In the genomic region with DNA sequence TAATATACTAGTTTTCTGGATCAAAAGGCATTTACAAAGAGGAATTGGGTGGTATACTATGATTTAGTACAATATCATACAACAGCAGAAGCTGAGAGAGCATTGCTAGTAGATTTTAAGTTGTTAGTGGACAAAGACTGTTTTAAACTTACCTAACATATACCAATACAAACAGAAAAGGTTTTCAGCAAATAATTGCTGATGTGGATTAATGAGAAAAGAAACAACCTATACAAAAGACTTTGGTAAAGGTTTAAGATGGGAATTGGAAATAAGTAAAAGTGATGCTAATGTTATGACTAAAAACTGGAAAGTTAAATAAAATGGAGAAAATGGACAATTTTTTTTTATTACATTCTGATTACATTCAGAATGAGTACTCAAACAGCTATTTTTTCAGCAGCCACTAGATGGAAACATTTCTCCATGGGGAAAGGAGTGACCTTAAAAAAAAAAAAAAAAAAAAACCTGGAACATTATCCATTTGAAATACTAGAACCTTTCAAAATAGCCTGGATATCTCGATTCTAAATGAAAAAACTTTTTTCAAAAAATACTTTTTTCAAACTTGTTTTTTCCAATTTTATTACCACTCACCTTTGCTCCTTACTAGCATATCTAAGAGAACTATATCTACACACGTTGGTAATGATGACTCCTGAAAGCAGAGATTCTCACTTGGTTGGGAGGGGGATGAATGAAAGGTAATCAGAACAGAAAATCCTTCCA, we compare ENCODE assay signal across 8 cellular contexts. TPM values are rescaled to one million over a fixed set of nuclear protein-coding genes. Genes with fewer than 3 reads are reported as not detected.
DNase-seq lines count a peak whose midpoint lies in the region; ATAC-seq lines count a peak whose summit lies in the region.

No MANE protein-coding gene starts in this region.

- DNase-seq in A172 (ENCODE audit: low spot score) (peak; percentile 39), GM04504 (ENCODE audit: low read depth) (peak; percentile 10), NCI-H2171 (lab: John Stamatoyannopoulos, UW) (peak; percentile 56), cerebellum (ENCODE audit: low spot score) (peak; percentile 20), myocyte (ENCODE audit: low read depth) (peak; percentile 57)
- no peak for DNase-seq in activated naive CD4-positive, alpha-beta T cell (lab: John Stamatoyannopoulos, UW)

- ATAC-seq in GM18873 (IDR thresholded peaks at IDR 0.05; ENCODE audit: low FRiP score, unreplicated experiment) (no peak), GM21381 (IDR thresholded peaks at IDR 0.05; ENCODE audit: unreplicated experiment) (no peak)

RNA-seq across cellular contexts. Expression of gene EPRS1, which starts 55.4 kb away (rescaled TPM):
- total RNA-seq in A172 (2014; rRNA removed; shearing (Covaris generic)) = 108 and 116 TPM in 2 replicates
- 90.3 TPM for total RNA-seq in cerebellum
- total RNA-seq in myocyte = 69.3 and 83.8 TPM in 2 replicates
- 65.7 TPM for polyA plus RNA-seq in myocyte (2012)

Comparison
In these comparisons a context has a peak if more than half of its experiments do, and no peak if none do; other contexts are left out.
1. DNase-seq: peak in A172 (single experiment), GM04504 (single experiment), NCI-H2171 (single experiment), cerebellum (single experiment) and myocyte (single experiment); none in activated naive CD4-positive, alpha-beta T cell (0 of 4).